In genomic region chr20:33034115-33034514, GRCh38 we compare ENCODE assay signal across 38 cellular contexts. TPM values are rescaled to one million over a fixed set of nuclear protein-coding genes. Genes with fewer than 3 reads are reported as not detected.
"Had no signal": no experiment of that assay in that cellular context is flagged by ENCODE, and none has a peak within 500 bp of the region (broad histone marks: within the 10 kb centered on the region; RNA-seq: fewer than 3 reads in every experiment).

No MANE protein-coding gene starts in this region.

- FAIRE-seq: astrocyte, bronchial epithelial cell had no signal

- H3K4me3 ChIP-seq: adrenal gland, ascending aorta, body of pancreas, breast epithelium, cardiac muscle cell had no signal

- ATAC-seq: activated naive CD4-positive, alpha-beta T cell treated with anti-CD3 and anti-CD28 coated beads, Interleukin-2, amount 50 U/mL, for 72 hours; activated naive CD8-positive, alpha-beta T cell treated with anti-CD3 and anti-CD28 coated beads, Interleukin-2, amount 50 U/mL, for 24 hours; activated T-cell treated with anti-CD3 and anti-CD28 coated beads, Interleukin-2, amount 50 U/mL, for 4 hours; activated T-cell treated with anti-CD3 and anti-CD28 coated beads, Interleukin-2, amount 50 U/mL, for 72 hours; activated T-helper 17 cell treated with anti-CD3 and anti-CD28 coated beads, Interleukin-2, amount 50 U/mL, for 72 hours; body of pancreas had no signal

- DNase-seq: activated effector memory CD4-positive, alpha-beta T cell treated with anti-CD3 and anti-CD28 coated beads, Interleukin-2, amount 50 U/mL, for 16 hours; activated effector memory CD4-positive, alpha-beta T cell treated with Interleukin-2 at 50 U/mL for 16 hours; activated gamma-delta T cell; activated gamma-delta T cell treated with Interleukin-2 at 50 U/mL for 16 hours; activated naive CD4-positive, alpha-beta T cell; activated naive CD4-positive, alpha-beta T cell treated with anti-CD3 and anti-CD28 coated beads for 36 hours; activated naive CD4-positive, alpha-beta T cell treated with anti-CD3 and anti-CD28 coated beads, Interleukin-2, amount 10 ng/mL, durations not matched to agents 7 days and 5 days; activated naive CD4-positive, alpha-beta T cell treated with anti-CD3 and anti-CD28 coated beads, Interleukin-2, amount 50 U/mL, for 16 hours; activated naive CD4-positive, alpha-beta T cell treated with Interleukin-2 at 50 U/mL for 16 hours; activated naive CD8-positive, alpha-beta T cell treated with anti-CD3 and anti-CD28 coated beads for 36 hours; activated naive CD8-positive, alpha-beta T cell treated with anti-CD3 and anti-CD28 coated beads, Interleukin-2, amount 10 ng/mL, durations not matched to agents 7 days and 5 days; activated naive CD8-positive, alpha-beta T cell treated with anti-CD3 and anti-CD28 coated beads, Interleukin-2, amount 50 U/mL, for 24 hours; activated T-cell treated with anti-CD3 and anti-CD28 coated beads, Interleukin-2, amount 50 U/mL, for 4 hours; activated T-cell treated with anti-CD3 and anti-CD28 coated beads, Interleukin-2, amount 50 U/mL, for 48 hours; activated T-cell treated with anti-CD3 and anti-CD28 coated beads, Interleukin-2, amount 50 U/mL, for 72 hours; adrenal gland; amniotic stem cell; amygdala; anterior cingulate cortex; aorta; body of pancreas; brain microvascular endothelial cell; caudate nucleus; central memory CD4-positive, alpha-beta T cell; cerebellar nuclear complex had no signal

- H3K36me3 ChIP-seq: adrenal gland, ascending aorta, brain microvascular endothelial cell, breast epithelium, cardiac muscle cell had no signal

- H3K4me1 ChIP-seq: adrenal gland, ascending aorta, body of pancreas, breast epithelium had no signal

- H3K27ac ChIP-seq: adrenal gland, ascending aorta, body of pancreas, brain microvascular endothelial cell, breast epithelium, cardiac muscle cell had no signal

- H3K27me3 ChIP-seq: adrenal gland, ascending aorta, body of pancreas, brain microvascular endothelial cell, cardiac muscle cell had no signal

- H3K9me3 ChIP-seq: adrenal gland, ascending aorta, body of pancreas had no signal

RNA-seq across cellular contexts. Expression of gene BPIFB6, which starts 2.7 kb away (rescaled TPM):
- total RNA-seq: activated naive CD4-positive, alpha-beta T cell treated with anti-CD3 and anti-CD28 coated beads for 36 hours; activated naive CD4-positive, alpha-beta T cell treated with anti-CD3 and anti-CD28 coated beads, Interleukin-2, amount 50 U/mL, for 72 hours; activated naive CD8-positive, alpha-beta T cell treated with anti-CD3 and anti-CD28 coated beads for 36 hours; activated naive CD8-positive, alpha-beta T cell treated with anti-CD3 and anti-CD28 coated beads, Interleukin-2, amount 10 ng/mL, durations not matched to agents 7 days and 5 days; activated T-cell treated with anti-CD3 and anti-CD28 coated beads, Interleukin-2, amount 50 U/mL, for 4 hours; activated T-cell treated with anti-CD3 and anti-CD28 coated beads, Interleukin-2, amount 50 U/mL, for 72 hours; activated T-helper 1 cell treated with anti-CD3 and anti-CD28 coated beads, Interleukin-12 subunit alpha, Interleukin-12 subunit beta, Interleukin-2, Interleukin-4 antibody, amounts not matched to agents 30 ng/mL and 10 ng/mL and 1 ng/mL, durations not matched to agents 14 hours and 24 hours and 36 hours; activated T-helper 17 cell treated with anti-CD3 and anti-CD28 coated beads, Interleukin-2, amount 50 U/mL, for 72 hours; activated T-helper 2 cell treated with anti-CD3 and anti-CD28 coated beads, Interferon-gamma antibody, Interleukin-2, Interleukin-4, amounts not matched to agents 10 μg/mL and 5 μg/mL and 100 μg/mL, durations not matched to agents 14 hours and 24 hours and 36 hours; adrenal gland; aorta; ascending aorta; astrocyte; body of pancreas; breast epithelium; bronchial epithelial cell; cardiac muscle cell; cardiac septum; cerebellum; chondrocyte had no signal
- polyA plus RNA-seq: adipose tissue, adrenal gland, aorta, cardiac muscle cell had no signal

RNA-seq across cellular contexts. Expression of gene BPIFB3, which starts 19.6 kb away (rescaled TPM):
- total RNA-seq: activated naive CD4-positive, alpha-beta T cell treated with anti-CD3 and anti-CD28 coated beads for 36 hours; activated naive CD4-positive, alpha-beta T cell treated with anti-CD3 and anti-CD28 coated beads, Interleukin-2, amount 50 U/mL, for 72 hours; activated naive CD8-positive, alpha-beta T cell treated with anti-CD3 and anti-CD28 coated beads for 36 hours; activated naive CD8-positive, alpha-beta T cell treated with anti-CD3 and anti-CD28 coated beads, Interleukin-2, amount 10 ng/mL, durations not matched to agents 7 days and 5 days; activated T-cell treated with anti-CD3 and anti-CD28 coated beads, Interleukin-2, amount 50 U/mL, for 4 hours; activated T-cell treated with anti-CD3 and anti-CD28 coated beads, Interleukin-2, amount 50 U/mL, for 72 hours; activated T-helper 1 cell treated with anti-CD3 and anti-CD28 coated beads, Interleukin-12 subunit alpha, Interleukin-12 subunit beta, Interleukin-2, Interleukin-4 antibody, amounts not matched to agents 30 ng/mL and 10 ng/mL and 1 ng/mL, durations not matched to agents 14 hours and 24 hours and 36 hours; activated T-helper 17 cell treated with anti-CD3 and anti-CD28 coated beads, Interleukin-2, amount 50 U/mL, for 72 hours; activated T-helper 2 cell treated with anti-CD3 and anti-CD28 coated beads, Interferon-gamma antibody, Interleukin-2, Interleukin-4, amounts not matched to agents 10 μg/mL and 5 μg/mL and 100 μg/mL, durations not matched to agents 14 hours and 24 hours and 36 hours; adrenal gland; aorta; ascending aorta; astrocyte; body of pancreas; breast epithelium; bronchial epithelial cell; cardiac muscle cell; cardiac septum; cerebellum; chondrocyte had no signal
- polyA plus RNA-seq: adipose tissue, adrenal gland, aorta, cardiac muscle cell had no signal

RNA-seq across cellular contexts. Expression of gene BPIFB2, which starts 26.6 kb away (rescaled TPM):
- total RNA-seq: activated naive CD4-positive, alpha-beta T cell treated with anti-CD3 and anti-CD28 coated beads for 36 hours; activated naive CD4-positive, alpha-beta T cell treated with anti-CD3 and anti-CD28 coated beads, Interleukin-2, amount 50 U/mL, for 72 hours; activated naive CD8-positive, alpha-beta T cell treated with anti-CD3 and anti-CD28 coated beads for 36 hours; activated naive CD8-positive, alpha-beta T cell treated with anti-CD3 and anti-CD28 coated beads, Interleukin-2, amount 10 ng/mL, durations not matched to agents 7 days and 5 days; activated T-cell treated with anti-CD3 and anti-CD28 coated beads, Interleukin-2, amount 50 U/mL, for 72 hours; activated T-helper 1 cell treated with anti-CD3 and anti-CD28 coated beads, Interleukin-12 subunit alpha, Interleukin-12 subunit beta, Interleukin-2, Interleukin-4 antibody, amounts not matched to agents 30 ng/mL and 10 ng/mL and 1 ng/mL, durations not matched to agents 14 hours and 24 hours and 36 hours; activated T-helper 17 cell treated with anti-CD3 and anti-CD28 coated beads, Interleukin-2, amount 50 U/mL, for 72 hours; activated T-helper 2 cell treated with anti-CD3 and anti-CD28 coated beads, Interferon-gamma antibody, Interleukin-2, Interleukin-4, amounts not matched to agents 10 μg/mL and 5 μg/mL and 100 μg/mL, durations not matched to agents 14 hours and 24 hours and 36 hours; aorta; ascending aorta; astrocyte; body of pancreas; bronchial epithelial cell; cardiac muscle cell; cardiac septum; cerebellum; chondrocyte had no signal
- polyA plus RNA-seq: adipose tissue, adrenal gland, aorta, cardiac muscle cell had no signal

RNA-seq across cellular contexts. Expression of gene SUN5, which starts 29.9 kb away (rescaled TPM):
- total RNA-seq: activated naive CD4-positive, alpha-beta T cell treated with anti-CD3 and anti-CD28 coated beads for 36 hours; activated naive CD4-positive, alpha-beta T cell treated with anti-CD3 and anti-CD28 coated beads, Interleukin-2, amount 50 U/mL, for 72 hours; activated naive CD8-positive, alpha-beta T cell treated with anti-CD3 and anti-CD28 coated beads for 36 hours; activated naive CD8-positive, alpha-beta T cell treated with anti-CD3 and anti-CD28 coated beads, Interleukin-2, amount 10 ng/mL, durations not matched to agents 7 days and 5 days; activated T-cell treated with anti-CD3 and anti-CD28 coated beads, Interleukin-2, amount 50 U/mL, for 4 hours; activated T-cell treated with anti-CD3 and anti-CD28 coated beads, Interleukin-2, amount 50 U/mL, for 72 hours; activated T-helper 1 cell treated with anti-CD3 and anti-CD28 coated beads, Interleukin-12 subunit alpha, Interleukin-12 subunit beta, Interleukin-2, Interleukin-4 antibody, amounts not matched to agents 30 ng/mL and 10 ng/mL and 1 ng/mL, durations not matched to agents 14 hours and 24 hours and 36 hours; activated T-helper 17 cell treated with anti-CD3 and anti-CD28 coated beads, Interleukin-2, amount 50 U/mL, for 72 hours; activated T-helper 2 cell treated with anti-CD3 and anti-CD28 coated beads, Interferon-gamma antibody, Interleukin-2, Interleukin-4, amounts not matched to agents 10 μg/mL and 5 μg/mL and 100 μg/mL, durations not matched to agents 14 hours and 24 hours and 36 hours; adrenal gland; aorta; ascending aorta; astrocyte; body of pancreas; breast epithelium; bronchial epithelial cell; cardiac muscle cell; cardiac septum; cerebellum; chondrocyte had no signal
- polyA plus RNA-seq: adipose tissue, adrenal gland, aorta, cardiac muscle cell had no signal

RNA-seq across cellular contexts. Expression of gene BPIFB4, which starts 45.3 kb away (rescaled TPM):
- total RNA-seq: activated naive CD4-positive, alpha-beta T cell treated with anti-CD3 and anti-CD28 coated beads for 36 hours; activated naive CD4-positive, alpha-beta T cell treated with anti-CD3 and anti-CD28 coated beads, Interleukin-2, amount 50 U/mL, for 72 hours; activated naive CD8-positive, alpha-beta T cell treated with anti-CD3 and anti-CD28 coated beads for 36 hours; activated naive CD8-positive, alpha-beta T cell treated with anti-CD3 and anti-CD28 coated beads, Interleukin-2, amount 10 ng/mL, durations not matched to agents 7 days and 5 days; activated T-cell treated with anti-CD3 and anti-CD28 coated beads, Interleukin-2, amount 50 U/mL, for 4 hours; activated T-cell treated with anti-CD3 and anti-CD28 coated beads, Interleukin-2, amount 50 U/mL, for 72 hours; activated T-helper 1 cell treated with anti-CD3 and anti-CD28 coated beads, Interleukin-12 subunit alpha, Interleukin-12 subunit beta, Interleukin-2, Interleukin-4 antibody, amounts not matched to agents 30 ng/mL and 10 ng/mL and 1 ng/mL, durations not matched to agents 14 hours and 24 hours and 36 hours; activated T-helper 17 cell treated with anti-CD3 and anti-CD28 coated beads, Interleukin-2, amount 50 U/mL, for 72 hours; activated T-helper 2 cell treated with anti-CD3 and anti-CD28 coated beads, Interferon-gamma antibody, Interleukin-2, Interleukin-4, amounts not matched to agents 10 μg/mL and 5 μg/mL and 100 μg/mL, durations not matched to agents 14 hours and 24 hours and 36 hours; adrenal gland; aorta; ascending aorta; astrocyte; body of pancreas; breast epithelium; bronchial epithelial cell; cardiac muscle cell; cardiac septum; cerebellum; chondrocyte had no signal
- polyA plus RNA-seq: aorta, cardiac muscle cell had no signal
